ENCODE assay signal across 10 cellular contexts in the genomic region with DNA sequence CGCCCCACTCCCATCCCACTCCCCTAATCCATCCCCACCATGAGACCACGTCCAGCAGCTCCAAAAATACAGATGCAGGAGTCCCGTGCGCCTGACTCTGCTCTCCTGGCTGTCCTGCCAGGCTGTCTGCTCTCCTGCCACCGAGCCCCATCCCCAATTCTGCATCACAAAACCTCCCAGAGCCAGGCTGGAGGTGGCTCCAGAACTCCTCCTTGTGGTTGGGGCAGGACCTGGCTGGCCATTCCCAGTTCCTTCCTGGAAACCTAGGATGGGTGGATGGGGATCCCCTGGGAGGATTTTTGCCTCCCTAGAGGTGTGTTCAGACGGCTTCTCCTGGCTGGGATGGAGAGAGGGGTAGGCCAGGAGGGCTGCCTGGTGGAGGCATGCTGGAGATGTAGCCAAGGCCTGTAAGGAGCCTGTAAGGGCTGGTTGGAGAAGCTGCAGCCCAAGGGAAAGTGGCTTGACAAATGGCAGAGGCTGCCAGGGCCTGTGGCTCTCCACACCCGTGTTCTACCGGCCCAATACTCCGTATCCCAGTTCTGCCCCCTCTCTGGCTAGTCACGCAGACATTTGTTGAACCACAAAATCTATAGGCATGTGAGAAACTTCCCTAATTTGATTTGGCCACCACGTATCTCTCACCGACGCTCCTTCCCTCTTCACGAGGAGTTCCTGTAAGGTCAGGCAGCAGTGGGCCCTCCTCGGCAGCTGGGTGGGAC.
A peak's percentile ranks its signal among the peaks of the same experiment; 100 is the strongest.
DNase-seq lines count a peak whose midpoint lies in the region; ATAC-seq and TF ChIP-seq lines count a peak whose summit lies in the region.
"Had no signal": no experiment of that assay in that cellular context is flagged by ENCODE, and none has a peak within 500 bp of the region (broad histone marks: within the 10 kb centered on the region; RNA-seq: fewer than 3 reads in every experiment).

No MANE protein-coding gene starts in this region.

- ATAC-seq in GM18498 (IDR thresholded peaks at IDR 0.05; ENCODE audit: unreplicated experiment): no peak
- ATAC-seq: naive thymus-derived CD8-positive, alpha-beta T cell had no signal

- H3K79me2 ChIP-seq in parathyroid adenoma: no peaks in the 10 kb centered on the region

- no peaks in the 10 kb centered on the region for H3K9me3 ChIP-seq in parathyroid adenoma (ENCODE audit: control insufficient read depth, low read length)

- peak; percentile 86 for DNase-seq in H7
- peak; percentile 77 to 83 for DNase-seq in NOMO-1 (lab: John Stamatoyannopoulos, UW; ENCODE audit: unreplicated experiment in 2 of 2)
- peak; percentile 41 for DNase-seq in ecto neural progenitor cell (ENCODE audit: low spot score)
- no peak for DNase-seq in SW480 (ENCODE audit: low spot score)
- no peak for DNase-seq in kidney glomerular epithelial cell (lab: John Stamatoyannopoulos, UW)
- DNase-seq: NCI-H524 treated with DMSO at 0.1 percent for 48 hours; stimulated activated CD4-positive, alpha-beta T cell treated with anti-CD3 and anti-CD28 coated beads, Interleukin-2, amount 100 ng/mL, for 24 hours had no signal

- H3K4me1 ChIP-seq in parathyroid adenoma: peaks cover 23% of the 10 kb centered on the region

- H3K4me2 ChIP-seq in parathyroid adenoma (ENCODE audit: low read length): no peak overlapping the region

- H3K4me3 ChIP-seq in H7 (ENCODE audit: insufficient read depth, low read depth, low read length) (no peak overlapping the region), parathyroid adenoma (ENCODE audit: low read depth, low read length) (no peak overlapping the region)

- H3K27me3 ChIP-seq in H7 (ENCODE audit: control insufficient read depth, insufficient read depth, low read length): no peaks in the 10 kb centered on the region
- no peaks in the 10 kb centered on the region for H3K27me3 ChIP-seq in parathyroid adenoma (ENCODE audit: control insufficient read depth, insufficient read depth, low read length)

- no peak overlapping the region for H3K27ac ChIP-seq in parathyroid adenoma

- H3K9ac ChIP-seq in parathyroid adenoma: no peak overlapping the region

- H3K36me3 ChIP-seq in H7 (replicated peaks; ENCODE audit: control insufficient read depth, insufficient read depth, low read length): no peaks in the 10 kb centered on the region
- no peaks in the 10 kb centered on the region for H3K36me3 ChIP-seq in parathyroid adenoma (ENCODE audit: control insufficient read depth, insufficient read depth, low read length)

- no peak overlapping the region for H2AFZ ChIP-seq in parathyroid adenoma

- peak; percentile 26 for TF ChIP-seq CTCF in parathyroid adenoma (IDR thresholded peaks at IDR 0.05)

Comparison
In these comparisons a context has a peak if more than half of its experiments do, and no peak if none do; other contexts are left out.
1. DNase-seq: peak in H7 (single experiment), NOMO-1 (2 of 2) and ecto neural progenitor cell (single experiment); none in SW480 (single experiment) and kidney glomerular epithelial cell (single experiment).